In the genomic region with DNA sequence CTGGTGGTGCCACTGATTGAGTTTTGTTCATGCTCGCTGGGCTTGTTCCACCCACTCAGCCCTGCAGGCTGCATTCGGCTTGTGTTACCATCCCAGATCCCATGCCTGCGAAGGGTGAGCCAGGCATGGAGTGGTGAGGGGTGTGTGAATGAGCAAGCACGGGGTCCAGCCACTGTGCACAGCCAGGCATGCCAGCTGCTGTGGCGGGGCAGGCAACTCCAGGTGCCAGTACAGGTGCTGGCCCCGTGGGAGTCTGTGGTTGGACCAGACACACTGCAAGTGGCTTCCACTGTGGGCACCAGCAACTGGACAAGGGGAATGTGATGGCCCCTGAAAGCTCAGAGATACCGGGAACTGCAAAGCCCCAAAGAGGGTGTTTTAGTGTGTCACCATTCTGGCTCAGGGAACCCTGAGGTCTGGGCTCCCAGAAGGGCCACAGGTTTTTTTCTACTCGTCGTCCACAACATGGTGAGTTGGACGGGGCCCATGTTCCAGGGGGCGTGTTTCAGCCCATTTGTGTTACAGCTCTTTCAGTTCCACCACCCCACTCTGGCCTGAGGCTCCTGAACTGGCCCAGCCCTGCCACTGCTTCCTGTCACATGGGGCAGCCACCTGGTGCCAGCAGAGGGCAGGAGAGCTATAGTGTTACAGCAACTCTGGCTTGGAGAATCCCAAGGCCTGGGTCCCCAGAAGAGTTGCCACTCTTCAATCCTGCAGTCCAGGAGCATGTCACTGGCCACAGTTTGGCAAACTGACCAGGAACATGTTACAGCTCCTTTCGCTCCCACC, we compare ENCODE assay signal across 10 cellular contexts.
DNase-seq lines count a peak whose midpoint lies in the region; ATAC-seq and TF ChIP-seq lines count a peak whose summit lies in the region.
"Had no signal": no experiment of that assay in that cellular context is flagged by ENCODE, and none has a peak within 500 bp of the region (broad histone marks: within the 10 kb centered on the region; RNA-seq: fewer than 3 reads in every experiment).

No MANE protein-coding gene starts in this region.

- intact Hi-C loops in right lobe of liver (cut with DNase I), result no loop called here

- no peaks in the 10 kb centered on the region for H3K9me3 ChIP-seq in right lobe of liver

- no peaks in the 10 kb centered on the region for H3K4me1 ChIP-seq in right lobe of liver

- DNase-seq in activated CD4-positive, alpha-beta T cell treated with anti-CD3 and anti-CD28 coated beads, Interleukin-2, amount 10 ng/mL, durations not matched to agents 7 days and 5 days, result peak; percentile 7
- DNase-seq in activated CD4-positive, alpha-beta T cell treated with anti-CD3 and anti-CD28 coated beads, Interleukin-2, amount 50 U/mL, for 1 hour, result no peak
- DNase-seq in NAMALWA (ENCODE audit: low spot score) (peak; percentile 35), right lobe of liver (peak; percentile 67 to 74 (median 69)), CD1c-positive myeloid dendritic cell (ENCODE audit: extremely low spot score) (no peak), middle frontal gyrus (ENCODE audit: extremely low spot score, low spot score) (no peak), HPDE6-E6E7 (ENCODE audit: extremely low spot score) (no peak)

- H3K27ac Mint-ChIP-seq in activated CD4-positive, alpha-beta T cell treated with anti-CD3 and anti-CD28 coated beads, Interleukin-2, amount 10 ng/mL, durations not matched to agents 7 days and 5 days, result no peak overlapping the region
- H3K27ac Mint-ChIP-seq: CD4-positive, CD25-positive, alpha-beta regulatory T cell; naive thymus-derived CD8-positive, alpha-beta T cell had no signal

- H3K27me3 Mint-ChIP-seq in activated CD4-positive, alpha-beta T cell treated with anti-CD3 and anti-CD28 coated beads, Interleukin-2, amount 10 ng/mL, durations not matched to agents 7 days and 5 days, result no peaks in the 10 kb centered on the region
- H3K27me3 Mint-ChIP-seq: CD4-positive, CD25-positive, alpha-beta regulatory T cell had no signal

- TF ChIP-seq CTCF in right lobe of liver (IDR thresholded peaks at IDR 0.05), result peak; percentile 37 to 71 (median 59)

- no peaks in the 10 kb centered on the region for H3K4me1 Mint-ChIP-seq in activated CD4-positive, alpha-beta T cell treated with anti-CD3 and anti-CD28 coated beads, Interleukin-2, amount 10 ng/mL, durations not matched to agents 7 days and 5 days
- H3K4me1 Mint-ChIP-seq: CD4-positive, CD25-positive, alpha-beta regulatory T cell; naive thymus-derived CD8-positive, alpha-beta T cell had no signal

- no peaks in the 10 kb centered on the region for H3K36me3 Mint-ChIP-seq in activated CD4-positive, alpha-beta T cell treated with anti-CD3 and anti-CD28 coated beads, Interleukin-2, amount 10 ng/mL, durations not matched to agents 7 days and 5 days (ENCODE audit: low read depth)
- H3K36me3 Mint-ChIP-seq: CD4-positive, CD25-positive, alpha-beta regulatory T cell had no signal

- ATAC-seq in GM21723 (IDR thresholded peaks at IDR 0.05; ENCODE audit: unreplicated experiment), result peak; percentile 72
- ATAC-seq in right lobe of liver, result peak; percentile 95 to 98 (median 96)
- ATAC-seq: naive thymus-derived CD8-positive, alpha-beta T cell had no signal

- no peaks in the 10 kb centered on the region for H3K36me3 ChIP-seq in right lobe of liver

- H3K9me3 Mint-ChIP-seq in activated CD4-positive, alpha-beta T cell treated with anti-CD3 and anti-CD28 coated beads, Interleukin-2, amount 10 ng/mL, durations not matched to agents 7 days and 5 days, result no peaks in the 10 kb centered on the region

- no peak overlapping the region for H3K4me3 Mint-ChIP-seq in activated CD4-positive, alpha-beta T cell treated with anti-CD3 and anti-CD28 coated beads, Interleukin-2, amount 10 ng/mL, durations not matched to agents 7 days and 5 days
- H3K4me3 Mint-ChIP-seq: CD4-positive, CD25-positive, alpha-beta regulatory T cell; naive thymus-derived CD8-positive, alpha-beta T cell had no signal

- H3K27ac ChIP-seq in right lobe of liver, result no peak overlapping the region

- 55% methylated on average over 5 of the region's 12 CpGs for WGBS in right lobe of liver (ENCODE audit: insufficient coverage, low coverage, low lambda C conversion rate, missing lambda C conversion rate)

- H3K4me3 ChIP-seq in right lobe of liver, result no peak overlapping the region

- H3K27me3 ChIP-seq in right lobe of liver, result no peaks in the 10 kb centered on the region

- TF ChIP-seq POLR2A in right lobe of liver (IDR thresholded peaks at IDR 0.05), result no peak

- POLR2A ChIA-PET in activated CD4-positive, alpha-beta T cell treated with anti-CD3 and anti-CD28 coated beads, Interleukin-2, amount 10 ng/mL, durations not matched to agents 7 days and 5 days (lab: Charles Lee), result no interaction called here

- CTCF ChIA-PET in activated CD4-positive, alpha-beta T cell treated with anti-CD3 and anti-CD28 coated beads, Interleukin-2, amount 10 ng/mL, durations not matched to agents 7 days and 5 days (lab: Charles Lee), result interaction anchor here (1.1 kb wide), 1 partner anchor 9 kb away, joined by 3 read pairs; no protein-coding TSS in a partner anchor

Comparison
In these comparisons a context has a peak if more than half of its experiments do, and no peak if none do; other contexts are left out.
1. DNase-seq: peak in activated CD4-positive, alpha-beta T cell treated with anti-CD3 and anti-CD28 coated beads, Interleukin-2, amount 10 ng/mL, durations not matched to agents 7 days and 5 days (single experiment), NAMALWA (single experiment) and right lobe of liver (3 of 3); none in activated CD4-positive, alpha-beta T cell treated with anti-CD3 and anti-CD28 coated beads, Interleukin-2, amount 50 U/mL, for 1 hour (single experiment), CD1c-positive myeloid dendritic cell (single experiment), middle frontal gyrus (single experiment) and HPDE6-E6E7 (single experiment).